31 cellular contexts compared by ENCODE assay signal in genomic region chr1:18516473-18516872, GRCh38. TPM values are rescaled to one million over a fixed set of nuclear protein-coding genes. Genes with fewer than 3 reads are reported as not detected.
"Had no signal": no experiment of that assay in that cellular context is flagged by ENCODE, and none has a peak within 500 bp of the region (broad histone marks: within the 10 kb centered on the region; RNA-seq: fewer than 3 reads in every experiment).

No MANE protein-coding gene starts in this region.

- H3K4me1 Mint-ChIP-seq: activated CD4-positive, alpha-beta memory T cell treated with anti-CD3 and anti-CD28 coated beads, Interleukin-2, amount 10 ng/mL, durations not matched to agents 7 days and 5 days; activated CD4-positive, alpha-beta T cell treated with anti-CD3 and anti-CD28 coated beads, Interleukin-2, amount 10 ng/mL, durations not matched to agents 7 days and 5 days; activated T-helper 17 cell treated with anti-CD3 and anti-CD28 coated beads, Interleukin-2, amount 50 U/mL, for 72 hours; central memory CD8-positive, alpha-beta T cell had no signal

- H3K4me3 ChIP-seq: coronary artery, dorsolateral prefrontal cortex, esophagus muscularis mucosa, gastrocnemius medialis, heart left ventricle had no signal

- ATAC-seq: activated T-cell treated with anti-CD3 and anti-CD28 coated beads, Interleukin-2, amount 50 U/mL, for 4 hours; activated T-helper 17 cell treated with anti-CD3 and anti-CD28 coated beads, Interleukin-2, amount 50 U/mL, for 72 hours; effector memory CD8-positive, alpha-beta T cell; foreskin keratinocyte; gastrocnemius medialis; heart left ventricle had no signal

- H3K4me1 ChIP-seq: esophagus muscularis mucosa, foreskin keratinocyte, gastrocnemius medialis, heart left ventricle had no signal

- H3K27ac ChIP-seq: brain microvascular endothelial cell, coronary artery, dorsolateral prefrontal cortex, esophagus muscularis mucosa, foreskin keratinocyte, gastrocnemius medialis, heart left ventricle had no signal

- DNase-seq: activated CD4-positive, alpha-beta memory T cell treated with anti-CD3 and anti-CD28 coated beads, Interleukin-2, amount 10 ng/mL, durations not matched to agents 7 days and 5 days; activated CD4-positive, alpha-beta T cell treated with anti-CD3 and anti-CD28 coated beads for 1 hour; activated CD4-positive, alpha-beta T cell treated with anti-CD3 and anti-CD28 coated beads for 4 hours; activated CD4-positive, alpha-beta T cell treated with anti-CD3 and anti-CD28 coated beads, Interleukin-2, amount 10 ng/mL, durations not matched to agents 7 days and 5 days; activated CD4-positive, alpha-beta T cell treated with anti-CD3 and anti-CD28 coated beads, Interleukin-2, amount 50 U/mL, for 4 hours; activated CD8-positive, alpha-beta memory T cell treated with anti-CD3 and anti-CD28 coated beads for 24 hours; activated effector memory CD4-positive, alpha-beta T cell treated with Interleukin-2 at 50 U/mL for 16 hours; activated gamma-delta T cell treated with Interleukin-2 at 50 U/mL for 16 hours; activated naive CD4-positive, alpha-beta T cell treated with anti-CD3 and anti-CD28 coated beads, Interleukin-2, amount 50 U/mL, for 16 hours; activated naive CD4-positive, alpha-beta T cell treated with Interleukin-2 at 50 U/mL for 16 hours; activated T-cell treated with anti-CD3 and anti-CD28 coated beads, Interleukin-2, amount 50 U/mL, for 4 hours; amniotic stem cell; anterior cingulate cortex; brain microvascular endothelial cell; dorsolateral prefrontal cortex; effector memory CD8-positive, alpha-beta T cell; erythroblast; foreskin keratinocyte; gastrocnemius medialis; glutamatergic neuron; heart left ventricle; T-helper 1 cell; T-helper 2 cell had no signal

- H3K27me3 Mint-ChIP-seq: activated CD4-positive, alpha-beta memory T cell treated with anti-CD3 and anti-CD28 coated beads, Interleukin-2, amount 10 ng/mL, durations not matched to agents 7 days and 5 days; dendritic cell treated with granulocyte-macrophage colony-stimulating factor and Interleukin-4, amounts not matched to agents 40 ng/mL and 50 ng/mL, for 4 days had no signal

- H3K4me3 Mint-ChIP-seq: activated CD4-positive, alpha-beta memory T cell treated with anti-CD3 and anti-CD28 coated beads, Interleukin-2, amount 10 ng/mL, durations not matched to agents 7 days and 5 days; activated CD4-positive, alpha-beta T cell treated with anti-CD3 and anti-CD28 coated beads, Interleukin-2, amount 10 ng/mL, durations not matched to agents 7 days and 5 days; activated naive CD8-positive, alpha-beta T cell; activated T-cell treated with anti-CD3 and anti-CD28 coated beads, Interleukin-2, amount 50 U/mL, for 4 hours; activated T-helper 17 cell treated with anti-CD3 and anti-CD28 coated beads, Interleukin-2, amount 50 U/mL, for 72 hours; central memory CD8-positive, alpha-beta T cell; dendritic cell treated with granulocyte-macrophage colony-stimulating factor and Interleukin-4, amounts not matched to agents 40 ng/mL and 50 ng/mL, for 4 days; effector memory CD8-positive, alpha-beta T cell had no signal

- H3K36me3 ChIP-seq: brain microvascular endothelial cell, esophagus muscularis mucosa, gastrocnemius medialis, heart left ventricle had no signal

- H3K27ac Mint-ChIP-seq: activated CD4-positive, alpha-beta memory T cell treated with anti-CD3 and anti-CD28 coated beads, Interleukin-2, amount 10 ng/mL, durations not matched to agents 7 days and 5 days; activated CD4-positive, alpha-beta T cell treated with anti-CD3 and anti-CD28 coated beads, Interleukin-2, amount 10 ng/mL, durations not matched to agents 7 days and 5 days; activated naive CD8-positive, alpha-beta T cell; activated T-helper 17 cell treated with anti-CD3 and anti-CD28 coated beads, Interleukin-2, amount 50 U/mL, for 72 hours; dendritic cell treated with granulocyte-macrophage colony-stimulating factor and Interleukin-4, amounts not matched to agents 40 ng/mL and 50 ng/mL, for 4 days; effector memory CD8-positive, alpha-beta T cell had no signal

- H3K27me3 ChIP-seq: brain microvascular endothelial cell, foreskin keratinocyte had no signal

RNA-seq across cellular contexts. Expression of gene KLHDC7A, which starts 35.7 kb away (rescaled TPM):
- total RNA-seq: activated CD4-positive, alpha-beta memory T cell treated with anti-CD3 and anti-CD28 coated beads, Interleukin-2, amount 10 ng/mL, durations not matched to agents 7 days and 5 days; activated CD4-positive, alpha-beta T cell treated with anti-CD3 and anti-CD28 coated beads, Interleukin-2, amount 10 ng/mL, durations not matched to agents 7 days and 5 days; activated T-cell treated with anti-CD3 and anti-CD28 coated beads, Interleukin-2, amount 50 U/mL, for 4 hours; activated T-helper 17 cell treated with anti-CD3 and anti-CD28 coated beads, Interleukin-2, amount 50 U/mL, for 72 hours; cardiac septum; cerebellum; esophagus muscularis mucosa; foreskin keratinocyte had no signal
- polyA plus RNA-seq: foreskin keratinocyte, heart left ventricle had no signal
